Comparison of ENCODE assay signal across 9 cellular contexts in genomic region chr2:74778381-74779371, GRCh38. TPM values are rescaled to one million over a fixed set of nuclear protein-coding genes. Genes with fewer than 3 reads are reported as not detected.
DNase-seq lines count a peak whose midpoint lies in the region; ATAC-seq and TF ChIP-seq lines count a peak whose summit lies in the region.
"Had no signal": no experiment of that assay in that cellular context is flagged by ENCODE, and none has a peak within 500 bp of the region (broad histone marks: within the 10 kb centered on the region; RNA-seq: fewer than 3 reads in every experiment).

No MANE protein-coding gene starts in this region.

- ATAC-seq in left cardiac atrium, result peak; percentile 70 to 74

- no peaks in the 10 kb centered on the region for H3K27me3 ChIP-seq in left ventricle myocardium inferior (ENCODE audit: low read depth)
- no peaks in the 10 kb centered on the region for H3K27me3 ChIP-seq in tibial artery
- no peaks in the 10 kb centered on the region for H3K27me3 ChIP-seq in esophagus squamous epithelium
- no peaks in the 10 kb centered on the region for H3K27me3 ChIP-seq in vagina

- no peak overlapping the region for H3K27ac ChIP-seq in left ventricle myocardium inferior (replicated peaks)
- peak overlapping the region; percentile 37 to 41 for H3K27ac ChIP-seq in tibial artery
- H3K27ac ChIP-seq in esophagus squamous epithelium, result no peak overlapping the region
- no peak overlapping the region for H3K27ac ChIP-seq in vagina

- no peak for TF ChIP-seq POLR2A in esophagus squamous epithelium (IDR thresholded peaks at IDR 0.05)
- TF ChIP-seq POLR2A in vagina (IDR thresholded peaks at IDR 0.05), result no peak

- 36 to 52% methylated on average over 12 to 16 of the region's 18 CpGs for WGBS in esophagus squamous epithelium, 2 donors

- H3K4me1 ChIP-seq in left ventricle myocardium inferior (no peaks in the 10 kb centered on the region), tibial artery (peaks cover 0 to 16% (median 7%) of the 10 kb centered on the region in 4 donors), esophagus squamous epithelium (peaks cover 0 to 12% (median 0%) of the 10 kb centered on the region in 3 donors), vagina (no peaks in the 10 kb centered on the region)

- DNase-seq in left cardiac atrium (peak; percentile 33), left ventricle myocardium inferior (no peak), NCI-H446 (lab: John Stamatoyannopoulos, UW) (peak; percentile 67 to 68), fibroblast of pulmonary artery (ENCODE audit: low read depth) (peak; percentile 44), tibial artery (peak in 1 of 2 donors; percentile 72), esophagus squamous epithelium (lab: John Stamatoyannopoulos, UW) (no peak), vagina (ENCODE audit: extremely low spot score in 2 of 2) (no peak), Kasumi-1 (lab: John Stamatoyannopoulos, UW) (no peak)
- DNase-seq: NK-92 treated with Interleukin-12 subunit alpha and Interleukin-12 subunit beta, amount 100 ng/mL, for 24 hours had no signal

- H3K4me3 ChIP-seq in left ventricle myocardium inferior, result no peak overlapping the region
- no peak overlapping the region for H3K4me3 ChIP-seq in fibroblast of pulmonary artery (replicated peaks; ENCODE audit: low read depth, low read length)
- H3K4me3 ChIP-seq in tibial artery, result no peak overlapping the region
- H3K4me3 ChIP-seq in esophagus squamous epithelium, result no peak overlapping the region
- no peak overlapping the region for H3K4me3 ChIP-seq in vagina

- TF ChIP-seq CTCF in left ventricle myocardium inferior (IDR thresholded peaks at IDR 0.05; ENCODE audit: borderline replicate concordance), result no peak
- no peak for TF ChIP-seq CTCF in fibroblast of pulmonary artery (IDR thresholded peaks at IDR 0.05; ENCODE audit: low read length, missing control alignments)
- no peak for TF ChIP-seq CTCF in tibial artery (IDR thresholded peaks at IDR 0.05)
- no peak for TF ChIP-seq CTCF in esophagus squamous epithelium (IDR thresholded peaks at IDR 0.05)
- no peak for TF ChIP-seq CTCF in vagina (IDR thresholded peaks at IDR 0.05)

- intact Hi-C loops in left cardiac atrium (cut with DNase I) (no loop called here), left ventricle myocardium inferior (cut with micrococcal nuclease) (no loop called here), tibial artery (cut with DNase I; ENCODE audit: low total_unique reads) (no loop called here), esophagus squamous epithelium (cut with DNase I) (no loop called here), vagina (cut with DNase I) (no loop called here)

- no peaks in the 10 kb centered on the region for H3K36me3 ChIP-seq in left ventricle myocardium inferior
- H3K36me3 ChIP-seq in tibial artery, result no peaks in the 10 kb centered on the region
- no peaks in the 10 kb centered on the region for H3K36me3 ChIP-seq in esophagus squamous epithelium
- H3K36me3 ChIP-seq in vagina, result no peaks in the 10 kb centered on the region

- no peaks in the 10 kb centered on the region for H3K9me3 ChIP-seq in left ventricle myocardium inferior (replicated peaks)
- H3K9me3 ChIP-seq in tibial artery, result no peaks in the 10 kb centered on the region
- H3K9me3 ChIP-seq in esophagus squamous epithelium, result no peaks in the 10 kb centered on the region
- H3K9me3 ChIP-seq in vagina, result no peaks in the 10 kb centered on the region

RNA-seq across cellular contexts. Expression of gene HK2, which starts 55.3 kb away (rescaled TPM):
- total RNA-seq in left cardiac atrium (10 to 100 TPM; 17.2 to 18.4 TPM), left ventricle myocardium inferior (19.0 TPM), esophagus squamous epithelium (10 to 100 TPM; 11.2 to 45.4 (median 25.1) TPM), vagina (5.4 TPM)

Comparison
In these comparisons a context has a peak if more than half of its experiments do, and no peak if none do; other contexts are left out.
1. DNase-seq: peak in left cardiac atrium (single experiment), NCI-H446 (2 of 2) and fibroblast of pulmonary artery (single experiment); none in left ventricle myocardium inferior (single experiment), esophagus squamous epithelium (single experiment), vagina (0 of 2) and Kasumi-1 (0 of 2).
2. H3K27ac ChIP-seq: peak in tibial artery (2 of 2); none in left ventricle myocardium inferior (single experiment), esophagus squamous epithelium (0 of 4) and vagina (single experiment).